17 cellular contexts compared by ENCODE assay signal in the genomic region with DNA sequence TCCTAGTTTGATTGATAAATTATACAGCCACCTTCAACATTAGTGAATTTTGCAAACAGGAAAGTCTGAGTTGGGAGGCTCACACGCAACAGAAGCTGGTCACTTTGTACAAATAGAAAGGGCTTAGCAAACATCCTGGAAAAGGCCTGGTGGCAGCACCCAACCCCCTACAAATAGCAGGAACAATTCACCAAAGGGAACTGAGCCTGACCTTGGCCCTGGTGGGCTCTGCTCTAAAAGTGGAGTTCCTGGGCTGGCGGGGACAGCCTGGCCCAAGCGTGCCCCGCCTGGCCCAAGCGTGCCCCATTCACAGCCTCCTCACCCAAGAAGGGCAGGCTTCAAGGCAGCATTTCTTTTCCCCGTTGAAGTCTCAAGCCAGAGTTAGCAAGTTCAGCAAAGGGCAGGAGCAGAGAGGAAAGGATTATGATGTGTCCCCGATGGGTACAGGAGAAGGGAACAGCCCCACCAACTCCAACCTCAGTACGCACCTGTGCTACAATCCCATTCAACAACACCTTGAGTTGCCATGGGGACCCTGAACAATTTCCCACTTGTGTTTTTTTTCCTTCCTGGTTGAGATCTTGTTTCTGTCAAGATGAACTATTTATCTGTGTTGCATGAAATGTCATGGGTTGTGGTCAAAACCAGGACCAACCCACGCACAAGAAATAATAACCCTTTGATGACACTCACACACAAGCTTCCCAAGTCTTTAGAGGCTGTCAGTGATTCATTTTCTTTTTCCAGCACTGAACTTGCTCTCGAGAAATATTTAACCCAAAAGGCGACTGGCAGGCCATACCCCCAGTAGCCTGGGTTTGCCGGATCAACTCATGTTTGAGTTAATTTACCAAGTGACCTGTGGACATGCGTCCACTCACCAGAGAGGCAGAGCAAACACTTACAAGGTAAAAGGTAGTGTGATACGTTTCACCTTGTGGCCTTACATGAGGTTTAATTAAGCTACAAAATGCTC. TPM values are rescaled to one million over a fixed set of nuclear protein-coding genes. Genes with fewer than 3 reads are reported as not detected.
DNase-seq lines count a peak whose midpoint lies in the region; ATAC-seq and TF ChIP-seq lines count a peak whose summit lies in the region.
"Had no signal": no experiment of that assay in that cellular context is flagged by ENCODE, and none has a peak within 500 bp of the region (broad histone marks: within the 10 kb centered on the region; RNA-seq: fewer than 3 reads in every experiment).

No MANE protein-coding gene starts in this region.

- H3K36me3 ChIP-seq in gastroesophageal sphincter: peaks cover 0 to 23% of the 10 kb centered on the region in 2 donors
- H3K36me3 ChIP-seq: uterus had no signal

- no peaks in the 10 kb centered on the region for H3K27me3 ChIP-seq in gastroesophageal sphincter
- H3K27me3 ChIP-seq: uterus had no signal

- H3K4me3 Mint-ChIP-seq in activated naive CD4-positive, alpha-beta T cell treated with anti-CD3 and anti-CD28 coated beads for 36 hours: no peak overlapping the region
- H3K4me3 Mint-ChIP-seq in activated CD8-positive, alpha-beta T cell treated with anti-CD3 and anti-CD28 coated beads, Interleukin-2, amount 10 ng/mL, durations not matched to agents 7 days and 5 days: no peak overlapping the region
- H3K4me3 Mint-ChIP-seq in stimulated activated naive CD8-positive, alpha-beta T cell treated with anti-CD3 and anti-CD28 coated beads, Interleukin-15, amount 100 ng/mL, for 72 hours: peak overlapping the region; percentile 45 to 68
- H3K4me3 Mint-ChIP-seq: effector memory CD8-positive, alpha-beta T cell had no signal

- no peak for TF ChIP-seq EP300 in gastroesophageal sphincter (IDR thresholded peaks at IDR 0.05)

- H3K27ac ChIP-seq in gastroesophageal sphincter: no peak overlapping the region
- H3K27ac ChIP-seq: uterus had no signal

- H3K4me1 ChIP-seq in gastroesophageal sphincter: peaks cover 0 to 29% (median 17%) of the 10 kb centered on the region in 3 donors
- H3K4me1 ChIP-seq: uterus had no signal

- peak; percentile 73 for DNase-seq in activated naive CD4-positive, alpha-beta T cell treated with anti-CD3 and anti-CD28 coated beads for 36 hours
- no peak for DNase-seq in activated naive CD4-positive, alpha-beta T cell (lab: John Stamatoyannopoulos, UW)
- no peak for DNase-seq in activated CD8-positive, alpha-beta T cell treated with anti-CD3 and anti-CD28 coated beads, Interleukin-2, amount 10 ng/mL, durations not matched to agents 7 days and 5 days
- DNase-seq in foreskin melanocyte (peak; percentile 89), hippocampal formation (lab: John Stamatoyannopoulos, UW) (no peak)
- peak in 1 of 2 donors; percentile 44 for DNase-seq in stimulated activated naive CD8-positive, alpha-beta T cell treated with anti-CD3 and anti-CD28 coated beads, Interleukin-15, amount 100 ng/mL, for 72 hours
- DNase-seq: AML-193; anterior cingulate cortex; effector memory CD8-positive, alpha-beta T cell; GF-D8; NCI-H1048; right cardiac atrium; SHP77; uterus had no signal

- ATAC-seq in activated CD8-positive, alpha-beta T cell treated with anti-CD3 and anti-CD28 coated beads, Interleukin-2, amount 10 ng/mL, durations not matched to agents 7 days and 5 days: no peak
- ATAC-seq in stimulated activated naive CD8-positive, alpha-beta T cell treated with anti-CD3 and anti-CD28 coated beads, Interleukin-15, amount 100 ng/mL, for 72 hours: no peak
- ATAC-seq in GM21529 (IDR thresholded peaks at IDR 0.05; ENCODE audit: unreplicated experiment) (no peak), gastroesophageal sphincter (no peak)
- ATAC-seq: activated CD4-positive, CD25-positive, alpha-beta regulatory T cell treated with anti-CD3 and anti-CD28 coated beads, Interleukin-2, amount 50 U/mL, for 24 hours; effector memory CD8-positive, alpha-beta T cell; right cardiac atrium had no signal

- H3K27me3 Mint-ChIP-seq in activated naive CD4-positive, alpha-beta T cell treated with anti-CD3 and anti-CD28 coated beads for 36 hours (ENCODE audit: low read depth): no peaks in the 10 kb centered on the region
- no peaks in the 10 kb centered on the region for H3K27me3 Mint-ChIP-seq in activated CD8-positive, alpha-beta T cell treated with anti-CD3 and anti-CD28 coated beads, Interleukin-2, amount 10 ng/mL, durations not matched to agents 7 days and 5 days (ENCODE audit: low read depth)
- H3K27me3 Mint-ChIP-seq in stimulated activated naive CD8-positive, alpha-beta T cell treated with anti-CD3 and anti-CD28 coated beads, Interleukin-15, amount 100 ng/mL, for 72 hours: no peaks in the 10 kb centered on the region
- H3K27me3 Mint-ChIP-seq: effector memory CD8-positive, alpha-beta T cell had no signal

- H3K4me1 Mint-ChIP-seq in activated naive CD4-positive, alpha-beta T cell treated with anti-CD3 and anti-CD28 coated beads for 36 hours (ENCODE audit: low read depth): peaks cover 97% of the 10 kb centered on the region
- H3K4me1 Mint-ChIP-seq in activated CD8-positive, alpha-beta T cell treated with anti-CD3 and anti-CD28 coated beads, Interleukin-2, amount 10 ng/mL, durations not matched to agents 7 days and 5 days (ENCODE audit: low read depth): peaks cover 92% of the 10 kb centered on the region
- H3K4me1 Mint-ChIP-seq in stimulated activated naive CD8-positive, alpha-beta T cell treated with anti-CD3 and anti-CD28 coated beads, Interleukin-15, amount 100 ng/mL, for 72 hours: peaks cover 99% of the 10 kb centered on the region

- CTCF ChIA-PET in activated naive CD4-positive, alpha-beta T cell treated with anti-CD3 and anti-CD28 coated beads for 36 hours (lab: Charles Lee): interaction anchor here (0.6 to 2.6 kb wide), 6 partner anchors 9 to 509 kb away, joined by 3 to 16 read pairs (median 7); a partner anchor contains a TSS
- CTCF ChIA-PET in activated CD8-positive, alpha-beta T cell treated with anti-CD3 and anti-CD28 coated beads, Interleukin-2, amount 10 ng/mL, durations not matched to agents 7 days and 5 days (lab: Charles Lee): interaction anchor here (1.1 to 4.6 kb wide), 4 partner anchors 9 to 301 kb away, joined by 5 to 36 read pairs (median 9); a partner anchor contains a TSS

- H3K36me3 Mint-ChIP-seq in activated naive CD4-positive, alpha-beta T cell treated with anti-CD3 and anti-CD28 coated beads for 36 hours (ENCODE audit: low read depth): peaks cover 42% of the 10 kb centered on the region
- peaks cover 71% of the 10 kb centered on the region for H3K36me3 Mint-ChIP-seq in activated CD8-positive, alpha-beta T cell treated with anti-CD3 and anti-CD28 coated beads, Interleukin-2, amount 10 ng/mL, durations not matched to agents 7 days and 5 days (ENCODE audit: low read depth)

- no peak for TF ChIP-seq CTCF in gastroesophageal sphincter (IDR thresholded peaks at IDR 0.05)

- TF ChIP-seq POLR2A in gastroesophageal sphincter (IDR thresholded peaks at IDR 0.05): no peak

- intact Hi-C loops in activated naive CD4-positive, alpha-beta T cell treated with anti-CD3 and anti-CD28 coated beads for 36 hours (cut with micrococcal nuclease): loop anchor here (10.0 kb wide), 1 partner anchor 744 kb away; a partner anchor contains a TSS

- no peaks in the 10 kb centered on the region for H3K9me3 ChIP-seq in gastroesophageal sphincter
- H3K9me3 ChIP-seq: uterus had no signal

- POLR2A ChIA-PET in activated CD8-positive, alpha-beta T cell treated with anti-CD3 and anti-CD28 coated beads, Interleukin-2, amount 10 ng/mL, durations not matched to agents 7 days and 5 days (lab: Charles Lee): interaction anchor here (0.6 to 1.4 kb wide), 4 partner anchors 10 to 95 kb away, joined by 3 to 6 read pairs (median 4); a partner anchor contains a TSS

- peak overlapping the region; percentile 99 for H3K27ac Mint-ChIP-seq in activated naive CD4-positive, alpha-beta T cell treated with anti-CD3 and anti-CD28 coated beads for 36 hours
- peak overlapping the region; percentile 70 for H3K27ac Mint-ChIP-seq in activated CD8-positive, alpha-beta T cell treated with anti-CD3 and anti-CD28 coated beads, Interleukin-2, amount 10 ng/mL, durations not matched to agents 7 days and 5 days
- peak overlapping the region; percentile 76 to 97 for H3K27ac Mint-ChIP-seq in stimulated activated naive CD8-positive, alpha-beta T cell treated with anti-CD3 and anti-CD28 coated beads, Interleukin-15, amount 100 ng/mL, for 72 hours

- no peaks in the 10 kb centered on the region for H3K9me3 Mint-ChIP-seq in activated naive CD4-positive, alpha-beta T cell treated with anti-CD3 and anti-CD28 coated beads for 36 hours
- H3K9me3 Mint-ChIP-seq in activated CD8-positive, alpha-beta T cell treated with anti-CD3 and anti-CD28 coated beads, Interleukin-2, amount 10 ng/mL, durations not matched to agents 7 days and 5 days (ENCODE audit: insufficient read depth): no peaks in the 10 kb centered on the region
- H3K9me3 Mint-ChIP-seq in stimulated activated naive CD8-positive, alpha-beta T cell treated with anti-CD3 and anti-CD28 coated beads, Interleukin-15, amount 100 ng/mL, for 72 hours: no peaks in the 10 kb centered on the region
- H3K9me3 Mint-ChIP-seq: effector memory CD8-positive, alpha-beta T cell had no signal

- H3K4me3 ChIP-seq in gastroesophageal sphincter: no peak overlapping the region
- H3K4me3 ChIP-seq: uterus had no signal

- WGBS in gastroesophageal sphincter (ENCODE audit: low coverage in 1 of 2), 2 donors: 71 to 74% methylated on average over 4 to 7 of the region's 14 CpGs

RNA-seq across cellular contexts. Expression of a gene that starts 43.3 kb away (rescaled TPM):
- 100 to 1,000 TPM; 234 to 240 TPM for total RNA-seq in activated naive CD4-positive, alpha-beta T cell treated with anti-CD3 and anti-CD28 coated beads for 36 hours
- total RNA-seq in activated CD8-positive, alpha-beta T cell treated with anti-CD3 and anti-CD28 coated beads, Interleukin-2, amount 10 ng/mL, durations not matched to agents 7 days and 5 days: 100 to 1,000 TPM; 166 TPM
- total RNA-seq in gastroesophageal sphincter: 10 to 100 TPM; 18.1 to 48.5 (median 33.4) TPM

Comparison
In these comparisons a context has a peak if more than half of its experiments do, and no peak if none do; other contexts are left out.
1. DNase-seq: peak in activated naive CD4-positive, alpha-beta T cell treated with anti-CD3 and anti-CD28 coated beads for 36 hours (single experiment) and foreskin melanocyte (single experiment); none in activated naive CD4-positive, alpha-beta T cell (0 of 4), activated CD8-positive, alpha-beta T cell treated with anti-CD3 and anti-CD28 coated beads, Interleukin-2, amount 10 ng/mL, durations not matched to agents 7 days and 5 days (single experiment) and hippocampal formation (0 of 2).
2. H3K4me3 Mint-ChIP-seq: peak in stimulated activated naive CD8-positive, alpha-beta T cell treated with anti-CD3 and anti-CD28 coated beads, Interleukin-15, amount 100 ng/mL, for 72 hours (2 of 2); none in activated naive CD4-positive, alpha-beta T cell treated with anti-CD3 and anti-CD28 coated beads for 36 hours (single experiment) and activated CD8-positive, alpha-beta T cell treated with anti-CD3 and anti-CD28 coated beads, Interleukin-2, amount 10 ng/mL, durations not matched to agents 7 days and 5 days (single experiment).
3. Peak in every context shown above with its lines, with median percentiles within 50 percentile points of each other: H3K27ac Mint-ChIP-seq.